ENCODE assay signal across 8 cellular contexts in genomic region chr6:159978291-159979135, GRCh38. TPM values are rescaled to one million over a fixed set of nuclear protein-coding genes. Genes with fewer than 3 reads are reported as not detected.
DNase-seq lines count a peak whose midpoint lies in the region; ATAC-seq, FAIRE-seq and TF ChIP-seq lines count a peak whose summit lies in the region.

No MANE protein-coding gene starts in this region.

- H3K4me2 ChIP-seq in PC-9: peak overlapping the region; percentile 73

- peaks cover 97% of the 10 kb centered on the region for H3K79me2 ChIP-seq in PC-9 (ENCODE audit: low read depth)

- H3K9me3 ChIP-seq in PC-9 (ENCODE audit: insufficient read depth, low read depth): no peaks in the 10 kb centered on the region
- H3K9me3 ChIP-seq in esophagus muscularis mucosa: no peaks in the 10 kb centered on the region

- peaks cover 3% of the 10 kb centered on the region for H3K36me3 Mint-ChIP-seq in activated naive CD4-positive, alpha-beta T cell treated with anti-CD3 and anti-CD28 coated beads for 36 hours (ENCODE audit: low read depth)

- H3K4me1 Mint-ChIP-seq in activated naive CD4-positive, alpha-beta T cell treated with anti-CD3 and anti-CD28 coated beads for 36 hours (ENCODE audit: low read depth): peaks cover 95% of the 10 kb centered on the region

- CTCF ChIA-PET in activated naive CD4-positive, alpha-beta T cell treated with anti-CD3 and anti-CD28 coated beads for 36 hours (lab: Charles Lee): interaction anchor here (0.6 to 1.2 kb wide), 5 partner anchors 8 to 37 kb away, joined by 3 to 6 read pairs (median 3); no protein-coding TSS in a partner anchor
- CTCF ChIA-PET in PC-9 (lab: Charles Lee): no interaction called here

- no peak for FAIRE-seq in H54 (lab: Jason Lieb, UNC)

- peak overlapping the region; percentile 43; the same call in 1 of the 2 replicates for H3K4me3 ChIP-seq in PC-9
- H3K4me3 ChIP-seq in esophagus muscularis mucosa: no peak overlapping the region

- DNase-seq in activated naive CD4-positive, alpha-beta T cell treated with anti-CD3 and anti-CD28 coated beads for 36 hours: peak; percentile 77
- DNase-seq in activated naive CD4-positive, alpha-beta T cell treated with anti-CD3 and anti-CD28 coated beads, Interleukin-2, amount 50 U/mL, for 16 hours: no peak
- DNase-seq in PC-9 (peak; percentile 35 to 76), esophagus muscularis mucosa (ENCODE audit: extremely low spot score) (no peak), H54 (ENCODE audit: insufficient read length, low spot score) (no peak), erythroblast (lab: John Stamatoyannopoulos, UW) (no peak)
- peak; percentile 66 for DNase-seq in stimulated activated CD8-positive, alpha-beta memory T cell treated with anti-CD3 and anti-CD28 coated beads, Interleukin-4, amount 100 ng/mL, for 48 hours

- H3K36me3 ChIP-seq in PC-9 (ENCODE audit: low read depth) (no peaks in the 10 kb centered on the region), esophagus muscularis mucosa (no peaks in the 10 kb centered on the region)

- peak overlapping the region; percentile 98 for H3K27ac Mint-ChIP-seq in activated naive CD4-positive, alpha-beta T cell treated with anti-CD3 and anti-CD28 coated beads for 36 hours

- no peak overlapping the region for H2AFZ ChIP-seq in PC-9

- BruUV-seq in PC-9 (replicated peaks; lab: Mats Ljungman, UMichigan): TSS peak; percentile 12

- H3K9me2 ChIP-seq in PC-9 (ENCODE audit: insufficient read depth): no peaks in the 10 kb centered on the region

- peaks cover 73% of the 10 kb centered on the region for H4K20me1 ChIP-seq in PC-9 (ENCODE audit: insufficient read depth)

- peak; percentile 33 for ATAC-seq in HG02759 (IDR thresholded peaks at IDR 0.05; ENCODE audit: unreplicated experiment)

- no peak for TF ChIP-seq EP300 in esophagus muscularis mucosa (IDR thresholded peaks at IDR 0.05)

- H3K27me3 ChIP-seq in PC-9 (ENCODE audit: insufficient read depth, low read depth) (no peaks in the 10 kb centered on the region), esophagus muscularis mucosa (no peaks in the 10 kb centered on the region)

- intact Hi-C loops in activated naive CD4-positive, alpha-beta T cell treated with anti-CD3 and anti-CD28 coated beads for 36 hours (cut with micrococcal nuclease): loop anchor here (1.0 to 10.0 kb wide), 9 partner anchors 8 to 1326 kb away; partner anchors contain the start of genes SOD2, SYTL3 and WTAP
- intact Hi-C loops in PC-9 (cut with micrococcal nuclease; ENCODE audit: unreplicated experiment) (loop anchor here (10.0 kb wide), 1 partner anchor 194 kb away; the partner anchor contains the start of gene TCP1), esophagus muscularis mucosa (cut with DNase I) (loop anchor here (10.0 kb wide), 1 partner anchor 184 kb away; the partner anchor contains the start of gene MRPL18)

- TF ChIP-seq POLR2A in esophagus muscularis mucosa (IDR thresholded peaks at IDR 0.05; ENCODE audit: low read depth) (no peak), H54 (IDR thresholded peaks at IDR 0.05; ENCODE audit: low read depth, low read length) (no peak), erythroblast (IDR thresholded peaks at IDR 0.05; ENCODE audit: low read length) (no peak)

- peaks cover 30% of the 10 kb centered on the region; the same call in 1 of the 2 replicates for H3F3A ChIP-seq in PC-9 (ENCODE audit: insufficient read depth, low read depth)

- H3K4me3 Mint-ChIP-seq in activated naive CD4-positive, alpha-beta T cell treated with anti-CD3 and anti-CD28 coated beads for 36 hours: peak overlapping the region; percentile 65

- H3K9me3 Mint-ChIP-seq in activated naive CD4-positive, alpha-beta T cell treated with anti-CD3 and anti-CD28 coated beads for 36 hours: no peaks in the 10 kb centered on the region

- TF ChIP-seq CTCF in PC-9 (conservative IDR thresholded peaks at IDR 0.05) (no peak), esophagus muscularis mucosa (IDR thresholded peaks at IDR 0.05) (no peak)

- H3K27ac ChIP-seq in PC-9: peak overlapping the region; percentile 79
- H3K27ac ChIP-seq in esophagus muscularis mucosa (replicated peaks in 1 of 4): peak overlapping the region in 3 of 4 donors; percentile 10 to 24 (median 12)

- H3K4me1 ChIP-seq in PC-9 (replicated peaks; ENCODE audit: insufficient read depth) (peaks cover 51% of the 10 kb centered on the region), esophagus muscularis mucosa (peaks cover 70 to 87% (median 79%) of the 10 kb centered on the region in 4 donors)

- no peaks in the 10 kb centered on the region for H3K27me3 Mint-ChIP-seq in activated naive CD4-positive, alpha-beta T cell treated with anti-CD3 and anti-CD28 coated beads for 36 hours (ENCODE audit: low read depth)

- 65% methylated on average over 13 of the region's 13 CpGs for WGBS in esophagus muscularis mucosa

- POLR2A ChIA-PET in PC-9 (lab: Charles Lee; ENCODE audit: unreplicated experiment): interaction anchor here (0.6 kb wide), 1 partner anchor 1013 kb away, joined by 3 read pairs; no protein-coding TSS in a partner anchor

RNA-seq across cellular contexts. Expression of gene IGF2R, which starts 9.6 kb away (rescaled TPM):
- total RNA-seq in activated naive CD4-positive, alpha-beta T cell treated with anti-CD3 and anti-CD28 coated beads for 36 hours: 10 to 100 TPM; 42.1 to 44.5 TPM
- total RNA-seq in PC-9 (2021): 50.9 and 53.1 TPM in 2 replicates
- total RNA-seq in esophagus muscularis mucosa: 10 to 100 TPM; 43.6 to 75.3 (median 58.4) TPM

Comparison
In these comparisons a context has a peak if more than half of its experiments do, and no peak if none do; other contexts are left out.
1. DNase-seq: peak in activated naive CD4-positive, alpha-beta T cell treated with anti-CD3 and anti-CD28 coated beads for 36 hours (single experiment), PC-9 (2 of 2) and stimulated activated CD8-positive, alpha-beta memory T cell treated with anti-CD3 and anti-CD28 coated beads, Interleukin-4, amount 100 ng/mL, for 48 hours (single experiment); none in activated naive CD4-positive, alpha-beta T cell treated with anti-CD3 and anti-CD28 coated beads, Interleukin-2, amount 50 U/mL, for 16 hours (single experiment), esophagus muscularis mucosa (single experiment), H54 (single experiment) and erythroblast (0 of 2).